In the genomic region with DNA sequence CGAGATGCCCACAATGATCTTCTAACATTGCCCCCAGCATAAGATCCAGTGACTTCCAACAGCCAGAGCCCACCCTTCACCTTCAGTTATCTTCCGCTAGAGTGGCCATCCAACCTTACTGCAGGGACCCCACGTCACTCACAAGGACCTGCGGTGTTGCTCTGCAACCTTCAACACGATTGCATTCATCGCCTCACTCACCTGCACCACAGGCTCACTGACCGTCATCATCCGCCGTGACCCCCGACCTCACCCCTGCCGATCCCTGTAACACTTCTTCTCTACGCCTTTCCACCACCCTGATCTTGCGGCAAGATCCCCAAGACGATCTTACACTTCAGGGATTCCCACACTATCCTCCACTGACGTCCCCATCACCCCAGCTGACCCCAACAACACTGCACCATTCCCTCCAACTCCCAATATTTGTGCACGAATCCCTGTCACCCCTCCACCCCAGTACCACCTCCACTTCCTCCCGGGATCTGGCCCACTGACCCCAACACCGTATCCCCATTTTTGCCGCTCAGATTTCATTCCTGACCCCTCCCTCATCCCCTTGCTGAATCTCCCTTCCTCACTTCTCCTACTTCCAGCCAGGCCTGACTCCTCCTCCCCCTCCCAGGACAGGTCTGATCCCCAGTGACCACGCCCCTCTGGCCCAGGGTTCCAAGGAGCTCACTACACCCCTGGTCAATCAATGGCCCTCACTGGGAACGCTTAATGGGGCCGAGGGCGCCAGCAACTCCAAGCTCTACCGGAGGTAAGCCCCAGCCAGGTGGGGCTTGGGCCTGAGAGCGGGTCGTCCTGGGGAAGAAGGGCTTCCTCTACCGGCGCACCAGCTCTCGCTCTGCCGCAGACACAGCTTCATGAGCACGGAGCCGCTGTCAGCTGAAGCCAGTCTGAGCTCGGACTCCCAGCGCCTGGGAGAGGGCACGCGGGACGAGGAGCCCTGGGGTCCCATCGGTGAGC, we compare ENCODE assay signal across 10 cellular contexts. TPM values are rescaled to one million over a fixed set of nuclear protein-coding genes. Genes with fewer than 3 reads are reported as not detected.
DNase-seq lines count a peak whose midpoint lies in the region; ATAC-seq and TF ChIP-seq lines count a peak whose summit lies in the region.
"Had no signal": no experiment of that assay in that cellular context is flagged by ENCODE, and none has a peak within 500 bp of the region (broad histone marks: within the 10 kb centered on the region; RNA-seq: fewer than 3 reads in every experiment).

No MANE protein-coding gene starts in this region.

- no peak overlapping the region for H2BK5ac ChIP-seq in mesenchymal stem cell (ENCODE audit: low read depth, low read length, poor library complexity, severe bottlenecking)

- H3K4ac ChIP-seq in mesenchymal stem cell (ENCODE audit: low read depth in 1 of 2, low read length in 2 of 2), result no peak overlapping the region

- H3K27ac ChIP-seq in C4-2B (peak overlapping the region; percentile 47), mesenchymal stem cell (ENCODE audit: low read length, poor library complexity, severe bottlenecking) (no peak overlapping the region)
- H3K27ac ChIP-seq: adrenal gland had no signal

- H2BK15ac ChIP-seq in mesenchymal stem cell (ENCODE audit: low read depth, poor library complexity, severe bottlenecking), result no peak overlapping the region

- POLR2A ChIA-PET in activated naive CD8-positive, alpha-beta T cell treated with anti-CD3 and anti-CD28 coated beads, Interleukin-2, amount 10 ng/mL, durations not matched to agents 7 days and 5 days (lab: Charles Lee), result interaction anchor here (0.8 to 8.4 kb wide), 7 partner anchors 14 to 152 kb away, joined by 3 to 72 read pairs (median 5); a partner anchor contains a TSS

- no peak for ATAC-seq in activated naive CD8-positive, alpha-beta T cell treated with anti-CD3 and anti-CD28 coated beads, Interleukin-2, amount 10 ng/mL, durations not matched to agents 7 days and 5 days (ENCODE audit: low read depth)
- no peak for ATAC-seq in HG03097 (IDR thresholded peaks at IDR 0.05; ENCODE audit: low FRiP score, unreplicated experiment)

- H3K36me3 Mint-ChIP-seq in activated naive CD8-positive, alpha-beta T cell treated with anti-CD3 and anti-CD28 coated beads, Interleukin-2, amount 10 ng/mL, durations not matched to agents 7 days and 5 days, result peaks cover 7% of the 10 kb centered on the region

- no peak overlapping the region for H3K9ac ChIP-seq in mesenchymal stem cell (ENCODE audit: low read length)

- peaks cover 7% of the 10 kb centered on the region for H3K79me1 ChIP-seq in mesenchymal stem cell (replicated peaks; ENCODE audit: low read length, poor library complexity, severe bottlenecking)

- 12% methylated on average over 38 of the region's 38 CpGs for WGBS in mesenchymal stem cell

- H2AK5ac ChIP-seq in mesenchymal stem cell (ENCODE audit: low read length, severe bottlenecking), result no peak overlapping the region

- no peak overlapping the region for H2BK120ac ChIP-seq in mesenchymal stem cell (ENCODE audit: low read depth, low read length)

- peaks cover 12% of the 10 kb centered on the region for H3K4me1 Mint-ChIP-seq in activated naive CD8-positive, alpha-beta T cell treated with anti-CD3 and anti-CD28 coated beads, Interleukin-2, amount 10 ng/mL, durations not matched to agents 7 days and 5 days

- H3K9me3 ChIP-seq in mesenchymal stem cell (ENCODE audit: control insufficient read depth, low read length), result no peaks in the 10 kb centered on the region
- H3K9me3 ChIP-seq: adrenal gland had no signal

- peak overlapping the region; percentile 77 for H3K4me3 Mint-ChIP-seq in activated naive CD8-positive, alpha-beta T cell treated with anti-CD3 and anti-CD28 coated beads, Interleukin-2, amount 10 ng/mL, durations not matched to agents 7 days and 5 days

- H2BK12ac ChIP-seq in mesenchymal stem cell (ENCODE audit: low read length in 2 of 2), result no peak overlapping the region

- no peak overlapping the region for H4K91ac ChIP-seq in mesenchymal stem cell (ENCODE audit: low read length)

- peak; percentile 98 for DNase-seq in H7
- DNase-seq in activated naive CD8-positive, alpha-beta T cell treated with anti-CD3 and anti-CD28 coated beads, Interleukin-2, amount 10 ng/mL, durations not matched to agents 7 days and 5 days, result no peak
- DNase-seq in mesenchymal stem cell, result no peak
- no peak for DNase-seq in activated CD4-positive, CD25-positive, alpha-beta regulatory T cell treated with anti-CD3 and anti-CD28 coated beads, Interleukin-2, amount 50 U/mL, for 72 hours
- no peak for DNase-seq in HuH-7.5 (ENCODE audit: low spot score)
- no peak for DNase-seq in NCI-H1092 (lab: John Stamatoyannopoulos, UW)
- DNase-seq: NCI-H1694 had no signal

- H3K4me2 ChIP-seq in mesenchymal stem cell (ENCODE audit: low read length, poor library complexity, severe bottlenecking), result peak overlapping the region; percentile 53

- peaks cover 19% of the 10 kb centered on the region for H3K4me1 ChIP-seq in mesenchymal stem cell (ENCODE audit: control insufficient read depth, insufficient read depth, low read depth, low read length)

- no peak overlapping the region for H4K8ac ChIP-seq in mesenchymal stem cell (ENCODE audit: low read length)

- peaks cover 37% of the 10 kb centered on the region for H3K27me3 Mint-ChIP-seq in activated naive CD8-positive, alpha-beta T cell treated with anti-CD3 and anti-CD28 coated beads, Interleukin-2, amount 10 ng/mL, durations not matched to agents 7 days and 5 days

- H2AFZ ChIP-seq in mesenchymal stem cell (ENCODE audit: low read depth, low read length), result no peak overlapping the region

- H3K4me3 ChIP-seq in H7 (ENCODE audit: insufficient read depth, low read depth, low read length) (peak overlapping the region; percentile 64), mesenchymal stem cell (ENCODE audit: insufficient read depth in 1 of 2, low read depth in 1 of 2, low read length in 2 of 2) (no peak overlapping the region)

- H3K18ac ChIP-seq in mesenchymal stem cell (ENCODE audit: low read depth in 1 of 2, low read length in 2 of 2), result no peak overlapping the region

- H3K27ac Mint-ChIP-seq in activated naive CD8-positive, alpha-beta T cell treated with anti-CD3 and anti-CD28 coated beads, Interleukin-2, amount 10 ng/mL, durations not matched to agents 7 days and 5 days, result peak overlapping the region; percentile 7

- no peak for TF ChIP-seq CTCF in C4-2B (conservative IDR thresholded peaks at IDR 0.05)

- H3K23ac ChIP-seq in mesenchymal stem cell (ENCODE audit: low read length in 2 of 2), result peak overlapping the region in 1 of 2 experiments; percentile 68

- H3K36me3 ChIP-seq in H7 (replicated peaks; ENCODE audit: control insufficient read depth, insufficient read depth, low read length) (peaks cover 6% of the 10 kb centered on the region), mesenchymal stem cell (ENCODE audit: control insufficient read depth in 1 of 2, insufficient read depth in 2 of 2, low read depth in 1 of 2, low read length in 2 of 2) (peaks cover 18 to 38% of the 10 kb centered on the region in 2 experiments)

- no peak overlapping the region for H3K14ac ChIP-seq in mesenchymal stem cell (ENCODE audit: low read length in 2 of 2)

- H3K27me3 ChIP-seq in H7 (ENCODE audit: control insufficient read depth, insufficient read depth, low read length) (peaks cover 27% of the 10 kb centered on the region), mesenchymal stem cell (ENCODE audit: control insufficient read depth in 1 of 2, insufficient read depth in 1 of 2, low read length in 2 of 2) (peaks cover 58 to 69% of the 10 kb centered on the region in 2 experiments)

- no peaks in the 10 kb centered on the region for H3K9me3 Mint-ChIP-seq in activated naive CD8-positive, alpha-beta T cell treated with anti-CD3 and anti-CD28 coated beads, Interleukin-2, amount 10 ng/mL, durations not matched to agents 7 days and 5 days

RNA-seq across cellular contexts. Expression of a gene that starts 7.6 kb away (rescaled TPM):
- total RNA-seq in H7 (2014; rRNA removed; shearing (Covaris generic)), result 5.1 and 5.7 TPM in 2 replicates
- under 1 TPM in 1 of 2 experiments, not detected in 1; 0.50 TPM for total RNA-seq in activated naive CD8-positive, alpha-beta T cell treated with anti-CD3 and anti-CD28 coated beads, Interleukin-2, amount 10 ng/mL, durations not matched to agents 7 days and 5 days
- polyA plus RNA-seq in mesenchymal stem cell (2013, experiment 1 of 2), result 0.12 TPM
- 0.10 TPM for polyA plus RNA-seq in mesenchymal stem cell (2013, experiment 2 of 2)

RNA-seq across cellular contexts. Expression of a gene that starts 8.6 kb away (rescaled TPM):
- 281 and 295 TPM in 2 replicates for total RNA-seq in H7 (2014; rRNA removed; shearing (Covaris generic))
- total RNA-seq in activated naive CD8-positive, alpha-beta T cell treated with anti-CD3 and anti-CD28 coated beads, Interleukin-2, amount 10 ng/mL, durations not matched to agents 7 days and 5 days, result 100 to 1,000 TPM; 104 to 117 TPM
- 67.0 TPM for polyA plus RNA-seq in mesenchymal stem cell (2013, experiment 1 of 2)
- polyA plus RNA-seq in mesenchymal stem cell (2013, experiment 2 of 2), result 68.4 TPM

RNA-seq across cellular contexts. Expression of a gene that starts 29.1 kb away (rescaled TPM):
- total RNA-seq in H7 (2014; rRNA removed; shearing (Covaris generic)), result 122 and 161 TPM in 2 replicates
- total RNA-seq in activated naive CD8-positive, alpha-beta T cell treated with anti-CD3 and anti-CD28 coated beads, Interleukin-2, amount 10 ng/mL, durations not matched to agents 7 days and 5 days, result 10 to 100 TPM; 53.5 to 58.8 TPM
- 475 TPM for polyA plus RNA-seq in mesenchymal stem cell (2013, experiment 1 of 2)
- 458 TPM for polyA plus RNA-seq in mesenchymal stem cell (2013, experiment 2 of 2)

RNA-seq across cellular contexts. Expression of a gene that starts 47.6 kb away (rescaled TPM):
- total RNA-seq in H7 (2014; rRNA removed; shearing (Covaris generic)), result 23.7 and 24.1 TPM in 2 replicates
- under 1 TPM; 0.37 to 0.69 TPM for total RNA-seq in activated naive CD8-positive, alpha-beta T cell treated with anti-CD3 and anti-CD28 coated beads, Interleukin-2, amount 10 ng/mL, durations not matched to agents 7 days and 5 days
- polyA plus RNA-seq in mesenchymal stem cell (2013, experiment 1 of 2), result 5.8 TPM
- 5.3 TPM for polyA plus RNA-seq in mesenchymal stem cell (2013, experiment 2 of 2)

RNA-seq across cellular contexts. Expression of a gene that starts 48.1 kb away (rescaled TPM):
- 0.07 TPM in 2 replicates for total RNA-seq in H7 (2014; rRNA removed; shearing (Covaris generic))
- not detected for total RNA-seq in activated naive CD8-positive, alpha-beta T cell treated with anti-CD3 and anti-CD28 coated beads, Interleukin-2, amount 10 ng/mL, durations not matched to agents 7 days and 5 days
- polyA plus RNA-seq in mesenchymal stem cell (2013, experiment 1 of 2), result not detected
- not detected for polyA plus RNA-seq in mesenchymal stem cell (2013, experiment 2 of 2)
